Comparison of ENCODE assay signal across 8 cellular contexts in the genomic region with DNA sequence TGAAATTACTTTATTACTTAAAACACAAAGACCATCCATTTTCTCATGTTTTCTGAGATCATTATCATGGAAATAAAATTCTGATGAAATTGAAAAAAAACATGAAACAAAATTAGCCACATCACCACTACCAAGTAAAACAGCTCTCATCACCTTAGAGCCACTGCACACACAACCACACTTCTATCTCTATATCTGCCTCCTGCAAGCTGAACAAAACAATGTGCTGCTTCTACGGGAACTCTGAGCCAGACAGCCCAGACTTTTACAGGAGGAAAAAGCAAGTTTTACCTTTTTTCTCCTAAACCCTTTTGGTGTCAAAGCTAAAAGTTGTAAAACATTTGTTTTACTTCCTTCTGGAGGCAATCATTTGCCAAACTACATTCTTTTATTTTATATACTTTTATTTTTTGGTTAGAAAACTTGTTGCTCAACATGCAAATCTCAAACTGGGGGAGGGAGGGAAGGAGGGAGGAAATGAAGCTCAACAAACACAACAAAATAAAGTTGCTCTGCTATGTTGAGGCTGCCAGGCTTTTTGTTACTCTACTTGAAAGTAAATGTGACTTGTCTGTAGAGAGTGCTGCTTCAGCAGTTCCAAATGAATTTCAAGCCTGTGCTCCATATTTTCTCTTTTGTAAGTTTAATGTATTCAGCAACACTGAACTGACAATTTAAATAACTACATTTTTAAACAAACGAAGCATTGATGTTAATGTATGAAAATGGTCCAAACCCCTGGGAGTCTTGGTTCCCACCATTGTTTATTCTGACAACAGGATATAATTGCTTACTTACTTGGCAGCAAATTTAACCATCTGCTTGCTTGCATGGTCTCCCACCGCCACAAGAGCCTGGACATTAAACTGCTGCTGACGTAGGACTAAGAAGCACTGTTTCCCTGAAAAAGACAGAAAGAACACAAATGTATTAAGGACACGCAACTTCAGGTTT. TPM values are rescaled to one million over a fixed set of nuclear protein-coding genes. Genes with fewer than 3 reads are reported as not detected.
A peak's percentile ranks its signal among the peaks of the same experiment; 100 is the strongest.
DNase-seq lines count a peak whose midpoint lies in the region; ATAC-seq, FAIRE-seq and TF ChIP-seq lines count a peak whose summit lies in the region.

No MANE protein-coding gene starts in this region.

- no peak overlapping the region for H3K4me3 ChIP-seq in Peyer's patch
- H3K4me3 ChIP-seq in small intestine (ENCODE audit: low read depth in 1 of 2, low read length in 2 of 2): no peak overlapping the region

- DNase-seq in NCI-H345 (lab: John Stamatoyannopoulos, UW): peak; percentile 34
- DNase-seq in NCI-H345 treated with DMSO at 0.1 percent for 48 hours (lab: John Stamatoyannopoulos, UW; ENCODE audit: unreplicated experiment): no peak
- DNase-seq in Peyer's patch: no peak
- DNase-seq in small intestine: peak; percentile 10
- no peak for DNase-seq in erythroblast (lab: John Stamatoyannopoulos, UW)
- no peak for DNase-seq in T1000 (lab: John Stamatoyannopoulos, UW)

- no peak for TF ChIP-seq CTCF in Peyer's patch (IDR thresholded peaks at IDR 0.05)

- WGBS in small intestine, 3 donors: 56 to 79% (median 76%) methylated on average over 5 of the region's 5 CpGs

- H3K9me3 ChIP-seq in Peyer's patch (no peaks in the 10 kb centered on the region), small intestine (ENCODE audit: control insufficient read depth, low read depth) (no peaks in the 10 kb centered on the region)

- H3K4me1 ChIP-seq in Peyer's patch (peaks cover 0 to 5% (median 0%) of the 10 kb centered on the region in 4 donors), small intestine (ENCODE audit: control insufficient read depth in 2 of 2, insufficient read depth in 1 of 2, low read depth in 1 of 2, low read length in 1 of 2) (peaks cover 0 to 3% of the 10 kb centered on the region in 2 donors)

- H3K27me3 ChIP-seq in Peyer's patch (no peaks in the 10 kb centered on the region), small intestine (ENCODE audit: control insufficient read depth in 2 of 2, insufficient read depth in 2 of 2, low read length in 2 of 2) (no peaks in the 10 kb centered on the region)

- H3K36me3 ChIP-seq in Peyer's patch (peaks cover 0 to 11% (median 0%) of the 10 kb centered on the region in 3 donors), small intestine (ENCODE audit: control insufficient read depth in 2 of 2, insufficient read depth in 2 of 2, low read length in 2 of 2) (peaks cover 0 to 5% of the 10 kb centered on the region in 2 donors)

- ATAC-seq in HG03108 (IDR thresholded peaks at IDR 0.05; ENCODE audit: unreplicated experiment): no peak

- peak; percentile 92 for FAIRE-seq in endometrium (lab: Jason Lieb, UNC)
- FAIRE-seq in small intestine (lab: Jason Lieb, UNC): no peak

- TF ChIP-seq POLR2A in Peyer's patch (IDR thresholded peaks at IDR 0.05): no peak
- no peak for TF ChIP-seq POLR2A in erythroblast (IDR thresholded peaks at IDR 0.05; ENCODE audit: low read length)

- peak overlapping the region; percentile 9 to 60 (median 48) for H3K27ac ChIP-seq in Peyer's patch
- H3K27ac ChIP-seq in small intestine (ENCODE audit: low read depth in 1 of 2, low read length in 1 of 2): peak overlapping the region in 1 of 2 donors; percentile 76

RNA-seq across cellular contexts. Expression of gene DARS1, which starts 24.6 kb away (rescaled TPM):
- 10 to 100 TPM; 27.5 to 75.9 (median 30.6) TPM for total RNA-seq in Peyer's patch
- polyA plus RNA-seq in small intestine: 10 to 100 TPM; 27.8 to 38.3 (median 28.0) TPM

Comparison
In these comparisons a context has a peak if more than half of its experiments do, and no peak if none do; other contexts are left out.
1. DNase-seq: peak in NCI-H345 (single experiment) and small intestine (single experiment); none in NCI-H345 treated with DMSO at 0.1 percent for 48 hours (single experiment), Peyer's patch (0 of 3), erythroblast (0 of 2) and T1000 (single experiment).